ENCODE assay signal across 8 cellular contexts in the genomic region with DNA sequence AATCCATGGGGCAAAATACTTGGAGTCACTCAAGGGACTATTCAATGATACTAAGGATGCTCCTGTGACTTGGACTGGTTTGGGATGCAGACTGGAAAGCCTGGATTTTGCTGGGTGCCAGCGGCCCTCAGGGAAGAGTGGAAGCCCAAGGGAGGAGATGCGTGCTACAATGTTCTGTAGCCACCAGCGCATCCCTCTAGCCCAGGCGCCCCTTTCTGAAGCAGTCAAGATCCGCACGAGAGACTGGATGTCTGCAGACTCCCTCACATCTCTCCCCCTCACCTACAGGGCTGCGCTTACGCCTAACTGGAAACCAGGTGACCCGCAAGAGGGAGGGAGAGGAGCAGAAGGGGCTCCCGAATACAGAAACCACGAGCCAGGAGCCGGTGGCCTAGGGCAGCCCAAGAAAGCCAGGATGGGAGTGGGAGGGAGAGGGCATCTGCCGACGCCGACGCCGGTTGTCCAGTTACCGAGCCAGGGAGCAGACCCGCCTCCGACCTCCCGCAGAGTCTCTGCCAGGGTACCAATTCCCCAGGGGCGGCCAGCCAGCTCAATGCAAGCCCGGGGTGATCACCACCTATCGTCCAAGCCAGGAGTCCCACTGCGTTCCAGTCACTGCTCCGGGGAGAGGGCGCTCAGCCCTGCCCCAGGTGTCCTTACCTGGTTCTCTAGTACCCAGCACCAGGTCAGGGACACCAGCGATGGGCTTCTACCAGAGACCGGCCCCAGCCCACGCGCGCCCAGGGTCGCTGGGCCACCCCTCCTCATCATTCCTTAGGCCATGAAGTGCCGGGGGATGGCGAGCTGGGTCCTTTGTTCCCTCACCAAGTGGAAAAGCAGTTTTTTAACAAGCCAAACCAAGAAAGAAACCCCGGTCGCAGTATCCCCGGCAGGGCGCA. TPM values are rescaled to one million over a fixed set of nuclear protein-coding genes. Genes with fewer than 3 reads are reported as not detected.
DNase-seq lines count a peak whose midpoint lies in the region; ATAC-seq lines count a peak whose summit lies in the region.

No MANE protein-coding gene starts in this region.

- H3K4me1 Mint-ChIP-seq in stimulated activated naive CD8-positive, alpha-beta T cell treated with anti-CD3 and anti-CD28 coated beads, Interleukin-15, Interleukin-2, amounts not matched to agents 100 ng/mL and 50 ng/mL, for 24 hours (ENCODE audit: low read depth), result peaks cover 15% of the 10 kb centered on the region
- H3K4me1 Mint-ChIP-seq in activated T-cell treated with anti-CD3 and anti-CD28 coated beads, Interleukin-2, amount 50 U/mL, for 72 hours (ENCODE audit: low read depth), result peaks cover 14% of the 10 kb centered on the region

- H3K9me3 Mint-ChIP-seq in stimulated activated naive CD8-positive, alpha-beta T cell treated with anti-CD3 and anti-CD28 coated beads, Interleukin-15, Interleukin-2, amounts not matched to agents 100 ng/mL and 50 ng/mL, for 24 hours, result no peaks in the 10 kb centered on the region
- H3K9me3 Mint-ChIP-seq in activated T-cell treated with anti-CD3 and anti-CD28 coated beads, Interleukin-2, amount 50 U/mL, for 72 hours, result no peaks in the 10 kb centered on the region

- no peaks in the 10 kb centered on the region for H3K36me3 Mint-ChIP-seq in stimulated activated naive CD8-positive, alpha-beta T cell treated with anti-CD3 and anti-CD28 coated beads, Interleukin-15, Interleukin-2, amounts not matched to agents 100 ng/mL and 50 ng/mL, for 24 hours (ENCODE audit: low read depth)
- no peaks in the 10 kb centered on the region for H3K36me3 Mint-ChIP-seq in activated T-cell treated with anti-CD3 and anti-CD28 coated beads, Interleukin-2, amount 50 U/mL, for 72 hours (ENCODE audit: insufficient read depth in 2 of 2)

- no peak for ATAC-seq in stimulated activated naive CD8-positive, alpha-beta T cell treated with anti-CD3 and anti-CD28 coated beads, Interleukin-15, Interleukin-2, amounts not matched to agents 100 U/mL and 50 U/mL, for 24 hours
- peak; percentile 18 to 28 for ATAC-seq in activated T-cell treated with anti-CD3 and anti-CD28 coated beads, Interleukin-2, amount 50 U/mL, for 72 hours (replicated peaks in 1 of 2)
- ATAC-seq in left cardiac atrium, result peak; percentile 31 to 39
- ATAC-seq in GM19463 (IDR thresholded peaks at IDR 0.05; ENCODE audit: unreplicated experiment), result no peak
- no peak for ATAC-seq in GM18520 (IDR thresholded peaks at IDR 0.05; ENCODE audit: unreplicated experiment)

- intact Hi-C loops in left cardiac atrium (cut with DNase I), result no loop called here

- DNase-seq in stimulated activated naive CD8-positive, alpha-beta T cell treated with anti-CD3 and anti-CD28 coated beads, Interleukin-15, Interleukin-2, amounts not matched to agents 100 U/mL and 50 U/mL, for 24 hours, result no peak
- peak; percentile 2 for DNase-seq in activated T-cell treated with anti-CD3 and anti-CD28 coated beads, Interleukin-2, amount 50 U/mL, for 72 hours
- peak; percentile 54 for DNase-seq in left cardiac atrium
- DNase-seq in renal cortical epithelial cell (ENCODE audit: low read depth), result peak; percentile 52
- DNase-seq in RKO (ENCODE audit: low spot score), result no peak

- no peak overlapping the region for H3K27ac Mint-ChIP-seq in stimulated activated naive CD8-positive, alpha-beta T cell treated with anti-CD3 and anti-CD28 coated beads, Interleukin-15, Interleukin-2, amounts not matched to agents 100 ng/mL and 50 ng/mL, for 24 hours
- no peak overlapping the region for H3K27ac Mint-ChIP-seq in activated T-cell treated with anti-CD3 and anti-CD28 coated beads, Interleukin-2, amount 50 U/mL, for 72 hours

- peaks cover 81% of the 10 kb centered on the region for H3K27me3 Mint-ChIP-seq in stimulated activated naive CD8-positive, alpha-beta T cell treated with anti-CD3 and anti-CD28 coated beads, Interleukin-15, Interleukin-2, amounts not matched to agents 100 ng/mL and 50 ng/mL, for 24 hours
- H3K27me3 Mint-ChIP-seq in activated T-cell treated with anti-CD3 and anti-CD28 coated beads, Interleukin-2, amount 50 U/mL, for 72 hours (ENCODE audit: low read depth), result peaks cover 81% of the 10 kb centered on the region

- H3K4me3 Mint-ChIP-seq in stimulated activated naive CD8-positive, alpha-beta T cell treated with anti-CD3 and anti-CD28 coated beads, Interleukin-15, Interleukin-2, amounts not matched to agents 100 ng/mL and 50 ng/mL, for 24 hours, result peak overlapping the region; percentile 63
- peak overlapping the region; percentile 77 to 79 for H3K4me3 Mint-ChIP-seq in activated T-cell treated with anti-CD3 and anti-CD28 coated beads, Interleukin-2, amount 50 U/mL, for 72 hours

RNA-seq across cellular contexts. Expression of a gene that starts 1.2 kb away (rescaled TPM):
- under 1 TPM; 0.26 to 0.69 TPM for total RNA-seq in activated T-cell treated with anti-CD3 and anti-CD28 coated beads, Interleukin-2, amount 50 U/mL, for 72 hours
- 10 to 100 TPM; 63.3 to 81.4 TPM for total RNA-seq in left cardiac atrium
- total RNA-seq in renal cortical epithelial cell, result 115 and 253 TPM in 2 replicates

Comparison
In these comparisons a context has a peak if more than half of its experiments do, and no peak if none do; other contexts are left out.
1. ATAC-seq: peak in activated T-cell treated with anti-CD3 and anti-CD28 coated beads, Interleukin-2, amount 50 U/mL, for 72 hours (2 of 2) and left cardiac atrium (2 of 2); none in stimulated activated naive CD8-positive, alpha-beta T cell treated with anti-CD3 and anti-CD28 coated beads, Interleukin-15, Interleukin-2, amounts not matched to agents 100 U/mL and 50 U/mL, for 24 hours (single experiment), GM19463 (single experiment) and GM18520 (single experiment).
2. DNase-seq: peak in activated T-cell treated with anti-CD3 and anti-CD28 coated beads, Interleukin-2, amount 50 U/mL, for 72 hours (2 of 2), left cardiac atrium (single experiment) and renal cortical epithelial cell (single experiment); none in stimulated activated naive CD8-positive, alpha-beta T cell treated with anti-CD3 and anti-CD28 coated beads, Interleukin-15, Interleukin-2, amounts not matched to agents 100 U/mL and 50 U/mL, for 24 hours (single experiment) and RKO (single experiment).
3. RNA of a gene that starts 1.2 kb away (total RNA-seq): 115 to 253 TPM in renal cortical epithelial cell and 63.3 to 81.4 TPM in left cardiac atrium; 0.26 to 0.69 TPM in activated T-cell treated with anti-CD3 and anti-CD28 coated beads, Interleukin-2, amount 50 U/mL, for 72 hours; every median in the first group is over 10 times any median in the second.